ENCODE assay signal across 21 cellular contexts in the genomic region with DNA sequence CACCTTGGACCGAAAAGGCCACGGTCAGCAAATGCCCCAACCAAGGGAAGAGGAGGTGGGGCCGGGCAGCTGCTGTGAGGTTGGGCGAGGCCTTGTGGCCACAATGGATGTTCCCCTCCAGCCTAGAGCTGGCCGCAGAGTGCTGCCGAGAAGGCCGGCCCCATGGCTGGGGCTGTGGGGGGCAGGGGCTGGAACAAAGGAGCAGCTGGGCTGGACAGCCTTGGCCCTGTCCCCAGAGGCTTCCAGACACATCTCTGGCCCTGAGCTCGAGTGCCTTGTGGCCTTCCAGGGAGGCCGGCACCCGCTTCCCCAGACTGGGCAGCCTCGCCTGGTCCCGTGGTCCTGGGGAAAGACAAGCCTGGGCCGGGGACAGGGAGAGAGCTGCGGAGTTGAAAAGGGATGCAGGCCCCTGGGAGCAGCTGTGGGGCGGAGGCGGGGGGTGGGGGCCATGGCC.
A peak's percentile ranks its signal among the peaks of the same experiment; 100 is the strongest.
DNase-seq lines count a peak whose midpoint lies in the region; ATAC-seq and TF ChIP-seq lines count a peak whose summit lies in the region.
"Had no signal": no experiment of that assay in that cellular context is flagged by ENCODE, and none has a peak within 500 bp of the region (broad histone marks: within the 10 kb centered on the region; RNA-seq: fewer than 3 reads in every experiment).

No MANE protein-coding gene starts in this region.

- TF ChIP-seq CTCF in dorsolateral prefrontal cortex (IDR thresholded peaks at IDR 0.05 in 54 of 56, conservative IDR thresholded peaks at IDR 0.05 in 2 of 56; ENCODE audit: low read depth in 1 of 56, partially characterized antibody in 56 of 56) = peak in 2 of 56 donors; percentile 20 to 24
- no peak for TF ChIP-seq CTCF in testis (IDR thresholded peaks at IDR 0.05)

- H3K9me3 ChIP-seq in SJCRH30 (replicated peaks) = no peaks in the 10 kb centered on the region
- H3K9me3 ChIP-seq in testis = no peaks in the 10 kb centered on the region
- H3K9me3 ChIP-seq: adrenal gland, mucosa of descending colon, neutrophil, transverse colon had no signal

- no peaks in the 10 kb centered on the region for H3K36me3 ChIP-seq in SJCRH30
- no peaks in the 10 kb centered on the region for H3K36me3 ChIP-seq in testis (ENCODE audit: low read depth, missing control alignments)
- H3K36me3 ChIP-seq: adrenal gland, neutrophil, transverse colon had no signal

- intact Hi-C loops in dorsolateral prefrontal cortex (cut with DNase I) (no loop called here), testis (cut with DNase I; ENCODE audit: low total_unique reads) (no loop called here)

- WGBS in testis, 2 donors = 57 to 61% methylated on average over 13 to 16 of the region's 16 CpGs

- TF ChIP-seq POLR2A in testis (IDR thresholded peaks at IDR 0.05) = no peak

- H3K4me1 ChIP-seq in SJCRH30 = peaks cover 10% of the 10 kb centered on the region; the same call in 1 of the 2 replicates
- H3K4me1 ChIP-seq in testis = no peaks in the 10 kb centered on the region
- H3K4me1 ChIP-seq: adrenal gland had no signal

- no peaks in the 10 kb centered on the region for H3K27me3 ChIP-seq in SJCRH30
- H3K27me3 ChIP-seq in dorsolateral prefrontal cortex = no peaks in the 10 kb centered on the region
- no peaks in the 10 kb centered on the region for H3K27me3 ChIP-seq in testis
- H3K27me3 ChIP-seq: adrenal gland, transverse colon had no signal

- H3K4me3 ChIP-seq in SJCRH30 = no peak overlapping the region
- no peak overlapping the region for H3K4me3 ChIP-seq in dorsolateral prefrontal cortex
- H3K4me3 ChIP-seq in testis = no peak overlapping the region
- H3K4me3 ChIP-seq: adrenal gland, mucosa of descending colon, transverse colon had no signal

- ATAC-seq in left lobe of liver = no peak
- ATAC-seq: mucosa of descending colon had no signal

- H3K27ac ChIP-seq in SJCRH30 (no peak overlapping the region), dorsolateral prefrontal cortex (peak overlapping the region in 40 of 59 donors; percentile 3 to 80 (median 50)), testis (no peak overlapping the region)
- H3K27ac ChIP-seq: neutrophil, transverse colon had no signal

- DNase-seq in SJCRH30 = peak; percentile 56 to 63
- peak in 9 of 10 donors; percentile 57 to 85 (median 77) for DNase-seq in dorsolateral prefrontal cortex
- peak; percentile 84 for DNase-seq in midbrain (lab: John Stamatoyannopoulos, UW)
- peak; percentile 49 for DNase-seq in testis
- DNase-seq in SK-N-DZ (ENCODE audit: low spot score) = no peak
- no peak for DNase-seq in AG08395 (ENCODE audit: low spot score)
- no peak for DNase-seq in left lobe of liver (ENCODE audit: low spot score)
- DNase-seq: activated CD4-positive, alpha-beta T cell treated with anti-CD3 and anti-CD28 coated beads, Interleukin-2, amount 10 ng/mL, durations not matched to agents 7 days and 5 days; activated gamma-delta T cell; foreskin fibroblast; GDM1; KG1; NCI-H2081 treated with DMSO at 0.1 percent for 48 hours; NCI-H510A treated with DMSO at 0.1 percent for 48 hours; stimulated activated CD4-positive, alpha-beta T cell treated with anti-CD3 and anti-CD28 coated beads, Interleukin-2, amount 100 ng/mL, for 24 hours; stimulated activated naive CD4-positive, alpha-beta T cell treated with Interleukin-2 at 50 U/mL for 16 hours; T-helper 1 cell; transverse colon had no signal

Comparison
In these comparisons a context has a peak if more than half of its experiments do, and no peak if none do; other contexts are left out.
1. DNase-seq: peak in SJCRH30 (2 of 2), dorsolateral prefrontal cortex (9 of 10), midbrain (single experiment) and testis (single experiment); none in SK-N-DZ (single experiment), AG08395 (single experiment) and left lobe of liver (single experiment).
2. H3K27ac ChIP-seq: peak in dorsolateral prefrontal cortex (40 of 59); none in SJCRH30 (single experiment) and testis (0 of 2).